Comparison of ENCODE assay signal across 9 cellular contexts in the genomic region with DNA sequence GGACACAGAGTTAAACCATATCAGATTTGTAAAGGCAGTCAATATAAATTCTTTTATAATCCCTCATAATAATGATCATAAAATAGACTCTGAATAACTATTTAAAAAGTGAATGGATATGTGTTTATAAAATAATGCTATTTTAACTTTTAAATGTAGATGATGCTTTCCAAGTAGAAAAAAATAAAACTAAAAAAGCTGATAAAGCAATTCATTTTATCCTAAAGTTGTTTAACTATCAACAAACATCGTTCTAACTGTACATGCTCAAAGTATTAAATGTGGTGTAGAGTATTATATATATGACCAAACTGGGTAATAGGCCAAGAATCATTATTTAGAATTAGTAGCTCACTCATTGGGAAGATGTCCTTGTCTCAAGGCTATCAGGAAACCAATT.
"Had no signal": no experiment of that assay in that cellular context is flagged by ENCODE, and none has a peak within 500 bp of the region (broad histone marks: within the 10 kb centered on the region; RNA-seq: fewer than 3 reads in every experiment).

No MANE protein-coding gene starts in this region.

- H3K9ac ChIP-seq: GM23248 had no signal

- H3K4me3 ChIP-seq: GM23248, HAP-1 had no signal

- DNase-seq: GM23248, GOT3, H7, HFFc6, IMR-90, KBM-7 had no signal

- H3K36me3 ChIP-seq: HAP-1 had no signal

- ATAC-seq: HCT116 had no signal

- H2AFZ ChIP-seq: GM23248 had no signal

- H3K4me1 ChIP-seq: HAP-1 had no signal

- H3K27ac ChIP-seq: GM23248, HL-60 had no signal
